In genomic region chr3:59313365-59313764, GRCh38 we compare ENCODE assay signal across 8 cellular contexts.
DNase-seq lines count a peak whose midpoint lies in the region; ATAC-seq, FAIRE-seq and TF ChIP-seq lines count a peak whose summit lies in the region.

No MANE protein-coding gene starts in this region.

- no peaks in the 10 kb centered on the region for H4K20me1 ChIP-seq in keratinocyte (ENCODE audit: control insufficient read depth, extremely low read depth, insufficient read depth, low read length)

- H3K36me3 ChIP-seq in keratinocyte (ENCODE audit: control insufficient read depth in 2 of 2, extremely low read depth in 1 of 2, insufficient read depth in 2 of 2, low read length in 2 of 2): no peaks in the 10 kb centered on the region

- peak; percentile 94 for ATAC-seq in Right ventricle myocardium inferior
- ATAC-seq in HG02588 (IDR thresholded peaks at IDR 0.05; ENCODE audit: unreplicated experiment): peak; percentile 67
- peak; percentile 60 to 69 for ATAC-seq in activated naive CD4-positive, alpha-beta T cell treated with anti-CD3 and anti-CD28 coated beads, Interleukin-2, amount 50 U/mL, for 72 hours
- no peak for ATAC-seq in GM21515 (IDR thresholded peaks at IDR 0.05; ENCODE audit: unreplicated experiment)

- H3K9me3 Mint-ChIP-seq in activated naive CD4-positive, alpha-beta T cell treated with anti-CD3 and anti-CD28 coated beads, Interleukin-2, amount 50 U/mL, for 72 hours: peaks cover 0 to 15% of the 10 kb centered on the region in 2 donors

- H3K4me2 ChIP-seq in keratinocyte (ENCODE audit: control insufficient read depth, extremely low read depth, insufficient read depth, low read depth, low read length): no peak overlapping the region

- dilution Hi-C loops in keratinocyte (cut with MboI; ENCODE audit: extremely low pct_ligation_motif_present, low sequenced_read_pairs): no loop called here

- no peak overlapping the region for H3K9ac ChIP-seq in keratinocyte (ENCODE audit: control insufficient read depth, extremely low read depth, insufficient read depth, low read length)

- H3K27me3 ChIP-seq in keratinocyte (ENCODE audit: control insufficient read depth, extremely low read depth, insufficient read depth, low read length): no peaks in the 10 kb centered on the region

- H3K4me1 ChIP-seq in keratinocyte (ENCODE audit: control insufficient read depth, extremely low read depth, insufficient read depth, low read length): peaks cover 30% of the 10 kb centered on the region

- no peaks in the 10 kb centered on the region for H3K9me3 ChIP-seq in keratinocyte (ENCODE audit: control insufficient read depth, low read depth, low read length)

- peaks cover 0 to 6% of the 10 kb centered on the region in 2 donors for H3K36me3 Mint-ChIP-seq in activated naive CD4-positive, alpha-beta T cell treated with anti-CD3 and anti-CD28 coated beads, Interleukin-2, amount 50 U/mL, for 72 hours

- peak; percentile 65 for FAIRE-seq in keratinocyte (lab: Jason Lieb, UNC)

- no peak overlapping the region for H3K27ac Mint-ChIP-seq in activated naive CD4-positive, alpha-beta T cell treated with anti-CD3 and anti-CD28 coated beads, Interleukin-2, amount 50 U/mL, for 72 hours

- no peak overlapping the region for H2AFZ ChIP-seq in keratinocyte (ENCODE audit: control insufficient read depth, low read length)

- DNase-seq in Right ventricle myocardium inferior (ENCODE audit: missing footprints) (peak; percentile 68), cardiac septum (ENCODE audit: low spot score) (no peak), NOMO-1 treated with DMSO at 0.1 percent for 48 hours (lab: John Stamatoyannopoulos, UW; ENCODE audit: unreplicated experiment) (peak; percentile 5), keratinocyte (ENCODE audit: low read depth, low spot score) (no peak)
- DNase-seq in activated naive CD4-positive, alpha-beta T cell treated with anti-CD3 and anti-CD28 coated beads, Interleukin-2, amount 50 U/mL, for 72 hours (ENCODE audit: low spot score in 2 of 2): peak in 1 of 2 donors; percentile 50
- peak; percentile 66 for DNase-seq in stimulated activated CD8-positive, alpha-beta memory T cell treated with anti-CD3 and anti-CD28 coated beads, Interleukin-4, amount 100 ng/mL, for 48 hours

- H3K27ac ChIP-seq in keratinocyte (ENCODE audit: control insufficient read depth, insufficient read depth, low read length): no peak overlapping the region

- intact Hi-C loops in Right ventricle myocardium inferior (cut with DNase I): loop anchor here (5.0 kb wide), 1 partner anchor 259 kb away; no protein-coding TSS in a partner anchor
- intact Hi-C loops in cardiac septum (cut with DNase I): loop anchor here (5.0 to 10.0 kb wide), 2 partner anchors 261 to 544 kb away; no protein-coding TSS in a partner anchor

- peak; percentile 63 to 87 (median 83) for TF ChIP-seq CTCF in keratinocyte (optimal IDR thresholded peaks at IDR 0.05 in 1 of 3, IDR thresholded peaks at IDR 0.05 in 1 of 3, conservative IDR thresholded peaks at IDR 0.05 in 1 of 3; ENCODE audit: extremely low read depth in 1 of 3, insufficient read depth in 2 of 3, low read length in 3 of 3)

- no peak overlapping the region for H3K4me3 ChIP-seq in keratinocyte (ENCODE audit: control insufficient read depth in 2 of 3, extremely low read depth in 1 of 3, insufficient read depth in 2 of 3, low read depth in 1 of 3, low read length in 3 of 3)

- no peaks in the 10 kb centered on the region for H3K9me1 ChIP-seq in keratinocyte (ENCODE audit: control insufficient read depth, extremely low read depth, insufficient read depth, low read length)

- H3K79me2 ChIP-seq in keratinocyte (ENCODE audit: control insufficient read depth, insufficient read depth, low read length): no peaks in the 10 kb centered on the region

Comparison
In these comparisons a context has a peak if more than half of its experiments do, and no peak if none do; other contexts are left out.
1. DNase-seq: peak in Right ventricle myocardium inferior (single experiment), NOMO-1 treated with DMSO at 0.1 percent for 48 hours (single experiment) and stimulated activated CD8-positive, alpha-beta memory T cell treated with anti-CD3 and anti-CD28 coated beads, Interleukin-4, amount 100 ng/mL, for 48 hours (single experiment); none in cardiac septum (single experiment) and keratinocyte (single experiment).